ENCODE assay signal across 8 cellular contexts in genomic region chr12:81209808-81210225, GRCh38.
A peak's percentile ranks its signal among the peaks of the same experiment; 100 is the strongest.
DNase-seq lines count a peak whose midpoint lies in the region; ATAC-seq, FAIRE-seq and TF ChIP-seq lines count a peak whose summit lies in the region.
"Not testable (repeated sequence)": the region's sequence is repeated elsewhere in the genome, so short reads cannot be mapped to it uniquely, and the experiment has no call there.

No MANE protein-coding gene starts in this region.

- H3K9me2 ChIP-seq in GM23248 (ENCODE audit: insufficient read depth) = not testable (repeated sequence)

- H3F3A ChIP-seq in GM23248 (ENCODE audit: insufficient read depth) = not testable (repeated sequence)

- CTCF ChIA-PET in A549 (lab: Yijun Ruan, JAX) = interaction anchor here (0.6 kb wide), 1 partner anchor 154 kb away, joined by 3 read pairs; no protein-coding TSS in a partner anchor

- not testable (repeated sequence) for H3K36me3 ChIP-seq in GM23248 (ENCODE audit: low read depth); MG63; adrenal gland (replicated peaks in 1 of 2); prostate gland

- not testable (repeated sequence) for H3K27me3 ChIP-seq in GM23248 (replicated peaks; ENCODE audit: insufficient read depth); MG63; adrenal gland; prostate gland (replicated peaks; ENCODE audit: insufficient read depth)

- not testable (repeated sequence) for TF ChIP-seq RAD21 in A549 (conservative IDR thresholded peaks at IDR 0.05 in 1 of 2, IDR thresholded peaks at IDR 0.05 in 1 of 2)

- not testable (repeated sequence) for H3K9me3 ChIP-seq in A549; GM23248 (ENCODE audit: low read depth); MG63; adrenal gland (replicated peaks in 1 of 3); prostate gland

- POLR2A ChIA-PET in A549 (lab: Yijun Ruan, JAX) = not testable (repeated sequence)

- 8% methylated on average over 2 of the region's 2 CpGs for WGBS in A549 (ENCODE audit: missing lambda C conversion rate)
- 77 to 81% methylated on average over 2 of the region's 2 CpGs for WGBS in GM23248 (ENCODE audit: low coverage in 1 of 2, low lambda C conversion rate in 2 of 2, missing lambda C conversion rate in 2 of 2), 2 experiments
- 43 to 50% (median 45%) methylated on average over 2 of the region's 2 CpGs for WGBS in adrenal gland, 4 donors
- 56% methylated on average over 2 of the region's 2 CpGs for WGBS in prostate gland

- H3K79me2 ChIP-seq in GM23248 (ENCODE audit: insufficient read depth) = not testable (repeated sequence)

- intact Hi-C loops in adrenal gland (cut with DNase I); prostate gland (cut with DNase I): not testable (repeated sequence)

- 0 out of 3 replicates have a peak overlapping the region, but pooled peaks have one; percentile 14 for H3K4me2 ChIP-seq in A549
- peak overlapping the region; percentile 25 for H3K4me2 ChIP-seq in GM23248 (ENCODE audit: unreplicated experiment)

- H4K20me1 ChIP-seq in GM23248 (ENCODE audit: insufficient read depth) = not testable (repeated sequence)

- in situ Hi-C loops in GM23248 (cut with MboI) = not testable (repeated sequence)

- H3K4me1 ChIP-seq in A549; prostate gland (replicated peaks): not testable (repeated sequence)
- peaks cover 21% of the 10 kb centered on the region for H3K4me1 ChIP-seq in GM23248 (ENCODE audit: insufficient read depth)
- peaks cover 24 to 42% of the 10 kb centered on the region in 2 donors for H3K4me1 ChIP-seq in adrenal gland (replicated peaks in 1 of 2)

- not testable (repeated sequence) for TF ChIP-seq CTCF in A549 (IDR thresholded peaks at IDR 0.05); adrenal gland (IDR thresholded peaks at IDR 0.05); prostate gland (IDR thresholded peaks at IDR 0.05)

- H3K4me3 ChIP-seq in A549, GM23248, MG63, prostate gland: not testable (repeated sequence)
- peak overlapping the region in 1 of 4 donors; percentile 2 for H3K4me3 ChIP-seq in adrenal gland

- not testable (repeated sequence) for FAIRE-seq in A549 (lab: Jason Lieb, UNC)

- DNase-seq in A549 (ENCODE audit: low read depth in 1 of 2, low spot score in 1 of 2) (peak in 1 of 2 experiments; percentile 20), GM23248 (peak; percentile 75), MG63 (peak; percentile 68), OCI-M1 (lab: John Stamatoyannopoulos, UW) (peak; percentile 49), adrenal gland (peak; percentile 51 to 91 (median 76)), fibroblast of gingiva (ENCODE audit: low read depth) (peak; percentile 15), iPS DF 19.7 (ENCODE audit: low read depth, low spot score) (peak; percentile 17), prostate gland (ENCODE audit: low spot score) (peak; percentile 16)

- H3K9ac ChIP-seq in GM23248 = not testable (repeated sequence)

- not testable (repeated sequence) for H3K27ac ChIP-seq in A549, GM23248, prostate gland
- peak overlapping the region in 4 of 5 donors; percentile 51 to 81 (median 62) for H3K27ac ChIP-seq in adrenal gland

- not testable (repeated sequence) for ATAC-seq in A549

- H2AFZ ChIP-seq in GM23248 = not testable (repeated sequence)

- not testable (repeated sequence) for TF ChIP-seq POLR2A in A549 (IDR thresholded peaks at IDR 0.05; ENCODE audit: low read length); adrenal gland (IDR thresholded peaks at IDR 0.05); prostate gland (IDR thresholded peaks at IDR 0.05)

- not testable (repeated sequence) for TF ChIP-seq EP300 in A549 (IDR thresholded peaks at IDR 0.05)
